ENCODE assay signal across 1 cellular context in genomic region chr6:3911614-3912336, GRCh38.
TF ChIP-seq lines count a peak whose summit lies in the region.

No MANE protein-coding gene starts in this region.

TF ChIP-seq in endothelial cell of umbilical vein, 7 proteins besides CTCF, POLR2A, EP300 and RAD21 (continued from another document):
- no peak for TF ChIP-seq EZH2 (IDR thresholded peaks at IDR 0.05; ENCODE audit: borderline replicate concordance, low read depth, low read length, severe bottlenecking)
